19 cellular contexts compared by ENCODE assay signal in the genomic region with DNA sequence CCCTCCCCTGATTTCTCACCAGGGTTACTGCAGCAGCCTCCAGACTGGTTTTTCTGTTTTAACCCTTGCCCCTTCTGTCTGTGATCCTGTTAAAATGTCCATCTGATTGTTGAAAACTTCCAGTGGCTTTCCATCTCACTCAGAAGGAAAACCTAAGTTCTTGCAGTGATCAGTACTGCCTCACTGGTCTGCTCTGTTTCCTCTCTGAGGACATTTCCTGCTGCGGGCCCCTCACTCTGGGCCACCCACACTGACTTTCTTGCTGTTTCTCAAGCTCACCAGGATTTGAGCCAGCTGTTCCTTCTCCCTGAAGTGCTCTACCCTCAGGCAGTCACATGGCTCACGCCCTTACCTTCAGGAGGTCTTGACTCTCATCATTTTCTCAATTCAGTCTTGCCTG. TPM values are rescaled to one million over a fixed set of nuclear protein-coding genes. Genes with fewer than 3 reads are reported as not detected.
"Had no signal": no experiment of that assay in that cellular context is flagged by ENCODE, and none has a peak within 500 bp of the region (broad histone marks: within the 10 kb centered on the region; RNA-seq: fewer than 3 reads in every experiment).

No MANE protein-coding gene starts in this region.

- H3K4me3 Mint-ChIP-seq: activated CD4-positive, alpha-beta T cell treated with anti-CD3 and anti-CD28 coated beads, Interleukin-2, amount 10 ng/mL, durations not matched to agents 7 days and 5 days; activated naive CD8-positive, alpha-beta T cell treated with anti-CD3 and anti-CD28 coated beads, Interleukin-2, amount 10 ng/mL, durations not matched to agents 7 days and 5 days; dendritic cell treated with granulocyte-macrophage colony-stimulating factor and Interleukin-4, amounts not matched to agents 40 ng/mL and 50 ng/mL, for 4 days; neural progenitor cell; type B pancreatic cell had no signal

- H3K36me3 ChIP-seq: brain microvascular endothelial cell, heart right ventricle, neural progenitor cell had no signal

- H3K27ac Mint-ChIP-seq: activated CD4-positive, alpha-beta T cell treated with anti-CD3 and anti-CD28 coated beads, Interleukin-2, amount 10 ng/mL, durations not matched to agents 7 days and 5 days; activated naive CD8-positive, alpha-beta T cell treated with anti-CD3 and anti-CD28 coated beads, Interleukin-2, amount 10 ng/mL, durations not matched to agents 7 days and 5 days; dendritic cell treated with granulocyte-macrophage colony-stimulating factor and Interleukin-4, amounts not matched to agents 40 ng/mL and 50 ng/mL, for 4 days; neural progenitor cell; type B pancreatic cell had no signal

- H3K27me3 ChIP-seq: brain microvascular endothelial cell, heart right ventricle had no signal

- H3K4me1 Mint-ChIP-seq: activated naive CD8-positive, alpha-beta T cell treated with anti-CD3 and anti-CD28 coated beads, Interleukin-2, amount 10 ng/mL, durations not matched to agents 7 days and 5 days had no signal

- H3K9ac ChIP-seq: neural progenitor cell, parathyroid adenoma had no signal

- H3K4me1 ChIP-seq: heart right ventricle, neural progenitor cell, parathyroid adenoma had no signal

- H3K4me3 ChIP-seq: heart right ventricle, lung, neural progenitor cell had no signal

- H3K9me3 Mint-ChIP-seq: activated CD4-positive, alpha-beta T cell treated with anti-CD3 and anti-CD28 coated beads, Interleukin-2, amount 10 ng/mL, durations not matched to agents 7 days and 5 days; activated naive CD8-positive, alpha-beta T cell treated with anti-CD3 and anti-CD28 coated beads, Interleukin-2, amount 10 ng/mL, durations not matched to agents 7 days and 5 days; dendritic cell treated with granulocyte-macrophage colony-stimulating factor and Interleukin-4, amounts not matched to agents 40 ng/mL and 50 ng/mL, for 4 days; type B pancreatic cell had no signal

- H3K9me3 ChIP-seq: heart right ventricle had no signal

- FAIRE-seq: frontal cortex had no signal

- H3K36me3 Mint-ChIP-seq: activated naive CD8-positive, alpha-beta T cell treated with anti-CD3 and anti-CD28 coated beads, Interleukin-2, amount 10 ng/mL, durations not matched to agents 7 days and 5 days; type B pancreatic cell had no signal

- H3K27me3 Mint-ChIP-seq: activated CD4-positive, alpha-beta T cell treated with anti-CD3 and anti-CD28 coated beads, Interleukin-2, amount 10 ng/mL, durations not matched to agents 7 days and 5 days; dendritic cell treated with granulocyte-macrophage colony-stimulating factor and Interleukin-4, amounts not matched to agents 40 ng/mL and 50 ng/mL, for 4 days had no signal

- DNase-seq: activated CD4-positive, alpha-beta T cell treated with anti-CD3 and anti-CD28 coated beads, Interleukin-2, amount 10 ng/mL, durations not matched to agents 7 days and 5 days; activated naive CD4-positive, alpha-beta T cell; activated naive CD8-positive, alpha-beta T cell treated with anti-CD3 and anti-CD28 coated beads, Interleukin-2, amount 10 ng/mL, durations not matched to agents 7 days and 5 days; activated T-cell treated with anti-CD3 and anti-CD28 coated beads for 4 hours; anterior cingulate cortex; brain microvascular endothelial cell; cerebellar nuclear complex; effector memory CD4-positive, alpha-beta T cell; heart right ventricle; left cardiac atrium; stimulated activated CD4-positive, alpha-beta T cell treated with anti-CD3 and anti-CD28 coated beads, Interleukin-4, amount 100 ng/mL, for 24 hours; stimulated activated naive CD4-positive, alpha-beta T cell treated with Interleukin-2 at 50 U/mL for 16 hours; substantia nigra had no signal

- H3K27ac ChIP-seq: brain microvascular endothelial cell, heart right ventricle, neural progenitor cell, parathyroid adenoma had no signal

- H3K79me2 ChIP-seq: parathyroid adenoma had no signal

- H2AFZ ChIP-seq: neural progenitor cell, parathyroid adenoma had no signal

- H3K4me2 ChIP-seq: neural progenitor cell had no signal

RNA-seq across cellular contexts. Expression of gene GRK7, which starts 1.7 kb away (rescaled TPM):
- total RNA-seq: activated CD4-positive, alpha-beta T cell treated with anti-CD3 and anti-CD28 coated beads, Interleukin-2, amount 10 ng/mL, durations not matched to agents 7 days and 5 days; activated naive CD8-positive, alpha-beta T cell treated with anti-CD3 and anti-CD28 coated beads, Interleukin-2, amount 10 ng/mL, durations not matched to agents 7 days and 5 days; left cardiac atrium had no signal
